In genomic region chr3:55946574-55947160, GRCh38 we compare ENCODE assay signal across 36 cellular contexts.
DNase-seq lines count a peak whose midpoint lies in the region; ATAC-seq, FAIRE-seq and TF ChIP-seq lines count a peak whose summit lies in the region.
"Had no signal": no experiment of that assay in that cellular context is flagged by ENCODE, and none has a peak within 500 bp of the region (broad histone marks: within the 10 kb centered on the region; RNA-seq: fewer than 3 reads in every experiment).

No MANE protein-coding gene starts in this region.

- H3K4me3 ChIP-seq in right cardiac atrium (ENCODE audit: low read length) (no peak overlapping the region), left ventricle myocardium inferior (no peak overlapping the region), SJCRH30 (no peak overlapping the region), endothelial cell of umbilical vein (replicated peaks in 1 of 3; ENCODE audit: insufficient read depth in 1 of 3, low read depth in 1 of 3, low read length in 3 of 3) (no peak overlapping the region)
- H3K4me3 ChIP-seq: A549; BLaER1; BLaER1 treated with 17β-estradiol and CSF1 and Interleukin-3, amounts not matched to agents 10 nM and 100 nM had no signal

- H2AFZ ChIP-seq in endothelial cell of umbilical vein (ENCODE audit: low read depth, low read length): no peak overlapping the region

- WGBS in right cardiac atrium: 72% methylated on average over 4 of the region's 4 CpGs

- peak overlapping the region; percentile 56 for H3K27ac Mint-ChIP-seq in progenitor cell of endocrine pancreas
- H3K27ac Mint-ChIP-seq: B cell; CD4-positive, alpha-beta T cell; CD4-positive, CD25-positive, alpha-beta regulatory T cell; CD8-positive, alpha-beta memory T cell; CD8-positive, alpha-beta T cell had no signal

- no peaks in the 10 kb centered on the region for H3K79me2 ChIP-seq in endothelial cell of umbilical vein (ENCODE audit: control insufficient read depth, insufficient read depth, low read length)

- H3K9me3 Mint-ChIP-seq in progenitor cell of endocrine pancreas (ENCODE audit: low read depth): no peaks in the 10 kb centered on the region
- H3K9me3 Mint-ChIP-seq: CD8-positive, alpha-beta T cell had no signal

- no peaks in the 10 kb centered on the region for H3K9me1 ChIP-seq in endothelial cell of umbilical vein (replicated peaks; ENCODE audit: control insufficient read depth, extremely low read depth, insufficient read depth, low read length)

- H3K4me1 Mint-ChIP-seq in progenitor cell of endocrine pancreas (ENCODE audit: low read depth): no peaks in the 10 kb centered on the region
- H3K4me1 Mint-ChIP-seq: B cell; CD14-positive monocyte; CD4-positive, alpha-beta memory T cell; CD4-positive, CD25-positive, alpha-beta regulatory T cell; CD8-positive, alpha-beta memory T cell had no signal

- H3K9ac ChIP-seq in endothelial cell of umbilical vein (replicated peaks; ENCODE audit: extremely low read depth, insufficient read depth, low read length): no peak overlapping the region
- H3K9ac ChIP-seq: BLaER1; BLaER1 treated with 17β-estradiol and CSF1 and Interleukin-3, amounts not matched to agents 10 nM and 100 nM had no signal

- TF ChIP-seq POLR2A in endothelial cell of umbilical vein (IDR thresholded peaks at IDR 0.05; ENCODE audit: low read depth, low read length): no peak

- TF ChIP-seq CTCF in left ventricle myocardium inferior (IDR thresholded peaks at IDR 0.05; ENCODE audit: borderline replicate concordance) (no peak), endothelial cell of umbilical vein (IDR thresholded peaks at IDR 0.05; ENCODE audit: extremely low read depth in 1 of 2, insufficient read depth in 1 of 2, low read depth in 1 of 2, low read length in 2 of 2) (no peak), progenitor cell of endocrine pancreas (IDR thresholded peaks at IDR 0.05; ENCODE audit: unreplicated experiment) (no peak)

- H3K9me3 ChIP-seq in right cardiac atrium (ENCODE audit: control insufficient read depth, low read length): no peaks in the 10 kb centered on the region
- H3K9me3 ChIP-seq in left ventricle myocardium inferior (replicated peaks): no peaks in the 10 kb centered on the region
- no peaks in the 10 kb centered on the region for H3K9me3 ChIP-seq in SJCRH30 (replicated peaks)
- no peaks in the 10 kb centered on the region for H3K9me3 ChIP-seq in endothelial cell of umbilical vein (replicated peaks; ENCODE audit: control insufficient read depth, insufficient read depth, low read length)
- H3K9me3 ChIP-seq: A549; BE2C; BLaER1; BLaER1 treated with 17β-estradiol and CSF1 and Interleukin-3, amounts not matched to agents 10 nM and 100 nM; Caco-2 had no signal

- peak; percentile 59 to 93 for ATAC-seq in right cardiac atrium
- ATAC-seq in GM18861 (IDR thresholded peaks at IDR 0.05; ENCODE audit: unreplicated experiment): no peak
- ATAC-seq: A549; CD8-positive, alpha-beta T cell had no signal

- DNase-seq in right cardiac atrium (peak in 1 of 3 donors; percentile 14), left ventricle myocardium inferior (no peak), SJCRH30 (no peak), endothelial cell of umbilical vein (ENCODE audit: low read depth, low spot score) (peak; percentile 48), progenitor cell of endocrine pancreas (ENCODE audit: low spot score, unreplicated experiment) (no peak), NCI-H1417 (lab: John Stamatoyannopoulos, UW) (no peak), NCI-H446 (lab: John Stamatoyannopoulos, UW) (no peak)
- DNase-seq: 8988T; ACHN; AML-193; BE2C; C1 segment of cervical spinal cord; Caco-2; Calu3; CD4-positive, alpha-beta memory T cell; CD4-positive, alpha-beta T cell; CD4-positive, CD25-positive, alpha-beta regulatory T cell; CD8-positive, alpha-beta memory T cell; CD8-positive, alpha-beta T cell; COR-L47; DMS153; DMS53; DMS79; DMS79 treated with DMSO at 0.1 percent for 48 hours; DND-41; EL had no signal

- peaks cover 12% of the 10 kb centered on the region for H3K36me3 Mint-ChIP-seq in progenitor cell of endocrine pancreas (ENCODE audit: insufficient read depth)
- H3K36me3 Mint-ChIP-seq: CD14-positive monocyte; CD4-positive, alpha-beta memory T cell; CD4-positive, CD25-positive, alpha-beta regulatory T cell; CD8-positive, alpha-beta memory T cell; CD8-positive, alpha-beta T cell had no signal

- CTCF ChIA-PET in endothelial cell of umbilical vein (lab: Charles Lee): interaction anchor here (1.8 kb wide), 1 partner anchor 11 kb away, joined by 4 read pairs; no protein-coding TSS in a partner anchor

- POLR2A ChIA-PET in endothelial cell of umbilical vein (lab: Charles Lee): no interaction called here

- H3K4me2 ChIP-seq in endothelial cell of umbilical vein (ENCODE audit: insufficient read depth, low read length): no peak overlapping the region
- H3K4me2 ChIP-seq: A549; BLaER1; BLaER1 treated with 17β-estradiol and CSF1 and Interleukin-3, amounts not matched to agents 10 nM and 100 nM had no signal

- H3K27me3 Mint-ChIP-seq in progenitor cell of endocrine pancreas: no peaks in the 10 kb centered on the region
- H3K27me3 Mint-ChIP-seq: B cell; CD4-positive, alpha-beta memory T cell; CD4-positive, CD25-positive, alpha-beta regulatory T cell had no signal

- FAIRE-seq in endothelial cell of umbilical vein (lab: Jason Lieb, UNC): no peak
- FAIRE-seq: A204.1, A549, D721Med had no signal

- BruUV-seq in endothelial cell of umbilical vein (replicated peaks; lab: Mats Ljungman, UMichigan): no TSS peak

- intact Hi-C loops in right cardiac atrium (cut with DNase I) (no loop called here), left ventricle myocardium inferior (cut with micrococcal nuclease) (no loop called here), endothelial cell of umbilical vein (cut with micrococcal nuclease) (no loop called here)

- H3K27ac ChIP-seq in right cardiac atrium (ENCODE audit: low read length) (no peak overlapping the region), left ventricle myocardium inferior (replicated peaks) (no peak overlapping the region), SJCRH30 (0 out of 2 replicates have a peak overlapping the region, but pooled peaks have one; percentile 6), endothelial cell of umbilical vein (ENCODE audit: insufficient read depth, low read depth, low read length) (no peak overlapping the region)
- H3K27ac ChIP-seq: 22Rv1; A549; BLaER1; BLaER1 treated with 17β-estradiol and CSF1 and Interleukin-3, amounts not matched to agents 10 nM and 100 nM; C4-2B had no signal

- H3K36me3 ChIP-seq in left ventricle myocardium inferior (no peaks in the 10 kb centered on the region), SJCRH30 (no peaks in the 10 kb centered on the region), endothelial cell of umbilical vein (ENCODE audit: control insufficient read depth in 2 of 2, extremely low read depth in 1 of 2, insufficient read depth in 2 of 2, low read length in 2 of 2) (no peaks in the 10 kb centered on the region)
- H3K36me3 ChIP-seq: BE2C; BLaER1; BLaER1 treated with 17β-estradiol and CSF1 and Interleukin-3, amounts not matched to agents 10 nM and 100 nM had no signal

- H3K4me1 ChIP-seq in right cardiac atrium (ENCODE audit: control insufficient read depth, insufficient read depth, low read length): no peaks in the 10 kb centered on the region
- H3K4me1 ChIP-seq in left ventricle myocardium inferior: no peaks in the 10 kb centered on the region
- H3K4me1 ChIP-seq in SJCRH30: peaks cover 30% of the 10 kb centered on the region
- peaks cover 2% of the 10 kb centered on the region for H3K4me1 ChIP-seq in endothelial cell of umbilical vein (ENCODE audit: control insufficient read depth, extremely low read depth, insufficient read depth, low read length)
- H3K4me1 ChIP-seq: A549; BE2C; BLaER1; BLaER1 treated with 17β-estradiol and CSF1 and Interleukin-3, amounts not matched to agents 10 nM and 100 nM; Caco-2 had no signal

- dilution Hi-C loops in endothelial cell of umbilical vein (cut with MboI; ENCODE audit: extremely low pct_ligation_motif_present, low sequenced_read_pairs): no loop called here

- no peak overlapping the region for H3K4me3 Mint-ChIP-seq in progenitor cell of endocrine pancreas (ENCODE audit: low read depth)
- H3K4me3 Mint-ChIP-seq: B cell; CD14-positive monocyte; CD4-positive, alpha-beta memory T cell; CD4-positive, alpha-beta T cell; CD4-positive, CD25-positive, alpha-beta regulatory T cell; CD8-positive, alpha-beta memory T cell; CD8-positive, alpha-beta T cell had no signal

- H4K20me1 ChIP-seq in endothelial cell of umbilical vein (replicated peaks; ENCODE audit: control insufficient read depth, extremely low read depth, insufficient read depth, low read length): no peaks in the 10 kb centered on the region
- H4K20me1 ChIP-seq: BLaER1; BLaER1 treated with 17β-estradiol and CSF1 and Interleukin-3, amounts not matched to agents 10 nM and 100 nM had no signal

- H3K27me3 ChIP-seq in right cardiac atrium (ENCODE audit: control insufficient read depth, insufficient read depth): peaks cover 3% of the 10 kb centered on the region
- peaks cover 6% of the 10 kb centered on the region for H3K27me3 ChIP-seq in left ventricle myocardium inferior (ENCODE audit: low read depth)
- H3K27me3 ChIP-seq in SJCRH30: no peaks in the 10 kb centered on the region
- H3K27me3 ChIP-seq in endothelial cell of umbilical vein (ENCODE audit: control insufficient read depth in 2 of 2, insufficient read depth in 2 of 2, low read length in 2 of 2): no peaks in the 10 kb centered on the region
- H3K27me3 ChIP-seq: BE2C; BLaER1; BLaER1 treated with 17β-estradiol and CSF1 and Interleukin-3, amounts not matched to agents 10 nM and 100 nM had no signal

TF ChIP-seq in endothelial cell of umbilical vein, 7 proteins besides CTCF, POLR2A, EP300 and RAD21:
- TF ChIP-seq POLR2AphosphoS5 (IDR thresholded peaks at IDR 0.05; ENCODE audit: insufficient read depth, low read depth, low read length): no peak
- no peak for TF ChIP-seq EZH2 (IDR thresholded peaks at IDR 0.05; ENCODE audit: borderline replicate concordance, low read depth, low read length, severe bottlenecking)
- TF ChIP-seq GATA2 (IDR thresholded peaks at IDR 0.05; ENCODE audit: insufficient read depth, insufficient read length, low read depth, low read length): no peak
- TF ChIP-seq FOS (IDR thresholded peaks at IDR 0.05; ENCODE audit: borderline replicate concordance, insufficient read depth, low read length): no peak
- TF ChIP-seq MYC (IDR thresholded peaks at IDR 0.05; ENCODE audit: low read depth, low read length): no peak
- no peak for TF ChIP-seq JUN (IDR thresholded peaks at IDR 0.05; ENCODE audit: borderline replicate concordance, insufficient read depth, insufficient read length, low read depth)
- TF ChIP-seq, protein P1, sequence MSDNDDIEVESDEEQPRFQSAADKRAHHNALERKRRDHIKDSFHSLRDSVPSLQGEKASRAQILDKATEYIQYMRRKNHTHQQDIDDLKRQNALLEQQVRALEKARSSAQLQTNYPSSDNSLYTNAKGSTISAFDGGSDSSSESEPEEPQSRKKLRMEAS (IDR thresholded peaks at IDR 0.05; ENCODE audit: insufficient read depth, insufficient read length): no peak
